In the genomic region with DNA sequence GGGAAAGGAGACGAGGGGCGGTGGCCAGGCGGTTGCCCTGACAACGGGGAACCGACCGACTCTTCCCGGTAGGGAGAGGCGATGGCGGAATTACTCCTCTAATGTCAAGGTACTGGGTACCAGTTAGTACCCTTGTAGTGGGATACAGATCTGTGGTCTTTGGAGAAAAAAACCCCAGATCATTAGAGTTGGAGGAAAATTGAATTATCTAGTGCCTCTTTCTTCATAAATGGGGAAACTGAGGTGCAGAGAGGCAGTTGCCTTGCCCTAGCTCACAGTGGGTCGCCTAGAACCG, we compare ENCODE assay signal across 8 cellular contexts. TPM values are rescaled to one million over a fixed set of nuclear protein-coding genes. Genes with fewer than 3 reads are reported as not detected.
A peak's percentile ranks its signal among the peaks of the same experiment; 100 is the strongest.
DNase-seq lines count a peak whose midpoint lies in the region; ATAC-seq lines count a peak whose summit lies in the region.

No MANE protein-coding gene starts in this region.

- H3K4me3 ChIP-seq in HUES64 (ENCODE audit: low read length), result peak overlapping the region; percentile 89
- peak overlapping the region; percentile 100 for H3K4me3 ChIP-seq in iPS-18c (ENCODE audit: insufficient read depth, low read depth, low read length)

- 1% methylated on average over 11 of the region's 11 CpGs for WGBS in HUES64
- 0 to 1% (median 1%) methylated on average over 11 of the region's 11 CpGs for WGBS in adipose tissue, 3 donors

- H3K27ac ChIP-seq in HUES64 (ENCODE audit: low read depth, low read length), result peak overlapping the region; percentile 97; the same call in 1 of the 2 replicates
- H3K27ac ChIP-seq in adipose tissue (ENCODE audit: low read depth, low read length), result peak overlapping the region; percentile 99

- peak overlapping the region; percentile 97 to 98 for H3K4me3 Mint-ChIP-seq in stimulated activated naive CD8-positive, alpha-beta T cell treated with anti-CD3 and anti-CD28 coated beads, Interleukin-15, amount 100 ng/mL, for 72 hours

- H3K27ac Mint-ChIP-seq in stimulated activated naive CD8-positive, alpha-beta T cell treated with anti-CD3 and anti-CD28 coated beads, Interleukin-15, amount 100 ng/mL, for 72 hours, result peak overlapping the region; percentile 100

- DNase-seq in stimulated activated naive CD8-positive, alpha-beta T cell treated with anti-CD3 and anti-CD28 coated beads, Interleukin-15, amount 100 ng/mL, for 72 hours, result no peak
- DNase-seq in NCI-H2227 treated with DMSO at 0.1 percent for 48 hours (lab: John Stamatoyannopoulos, UW) (no peak), NCI-H2171 (lab: John Stamatoyannopoulos, UW) (no peak)

- no peak for ATAC-seq in stimulated activated naive CD8-positive, alpha-beta T cell treated with anti-CD3 and anti-CD28 coated beads, Interleukin-15, amount 100 ng/mL, for 72 hours
- ATAC-seq in HG03442 (IDR thresholded peaks at IDR 0.05; ENCODE audit: unreplicated experiment), result no peak
- ATAC-seq in GM21526 (IDR thresholded peaks at IDR 0.05; ENCODE audit: low FRiP score, unreplicated experiment), result no peak

- peak overlapping the region; percentile 95 for H3K9ac ChIP-seq in HUES64 (ENCODE audit: low read depth, low read length)

- H3K27me3 Mint-ChIP-seq in stimulated activated naive CD8-positive, alpha-beta T cell treated with anti-CD3 and anti-CD28 coated beads, Interleukin-15, amount 100 ng/mL, for 72 hours, result no peaks in the 10 kb centered on the region

- H3K36me3 ChIP-seq in HUES64 (ENCODE audit: insufficient read depth, low read length), result no peaks in the 10 kb centered on the region

- peaks cover 22% of the 10 kb centered on the region; the same call in 1 of the 2 replicates for H3K4me1 ChIP-seq in HUES64 (ENCODE audit: insufficient read depth, low read length)

- H3K27me3 ChIP-seq in HUES64 (ENCODE audit: insufficient read depth, low read length), result no peaks in the 10 kb centered on the region

- H3K9me3 ChIP-seq in HUES64 (ENCODE audit: insufficient read depth, low read depth, low read length) (no peaks in the 10 kb centered on the region), iPS-18c (ENCODE audit: control insufficient read depth, insufficient read depth, low read length) (no peaks in the 10 kb centered on the region)

- H3K4me1 Mint-ChIP-seq in stimulated activated naive CD8-positive, alpha-beta T cell treated with anti-CD3 and anti-CD28 coated beads, Interleukin-15, amount 100 ng/mL, for 72 hours, result peaks cover 20% of the 10 kb centered on the region

- no peaks in the 10 kb centered on the region for H3K9me3 Mint-ChIP-seq in stimulated activated naive CD8-positive, alpha-beta T cell treated with anti-CD3 and anti-CD28 coated beads, Interleukin-15, amount 100 ng/mL, for 72 hours

RNA-seq across cellular contexts. Expression of gene PEF1, which starts 0.5 kb away (rescaled TPM):
- 41.1 TPM for polyA plus RNA-seq in HUES64 (2013, experiment 1 of 2)
- 39.9 TPM for polyA plus RNA-seq in HUES64 (2013, experiment 2 of 2)
- polyA plus RNA-seq in adipose tissue, result 10 to 100 TPM; 27.8 to 67.3 (median 62.0) TPM

RNA-seq across cellular contexts. Expression of gene HCRTR1, which starts 27.7 kb away (rescaled TPM):
- not detected for polyA plus RNA-seq in HUES64 (2013, experiment 1 of 2)
- 0.19 TPM for polyA plus RNA-seq in HUES64 (2013, experiment 2 of 2)
- 1 to 10 TPM in 1 of 3 donors, under 1 TPM in 2; 0.08 to 1.3 (median 0.25) TPM for polyA plus RNA-seq in adipose tissue

RNA-seq across cellular contexts. Expression of gene COL16A1, which starts 58.6 kb away (rescaled TPM):
- 4.0 TPM for polyA plus RNA-seq in HUES64 (2013, experiment 1 of 2)
- polyA plus RNA-seq in HUES64 (2013, experiment 2 of 2), result 3.9 TPM
- 10 to 100 TPM in 2 of 3 donors, 1 to 10 TPM in 1; 4.3 to 30.4 (median 19.0) TPM for polyA plus RNA-seq in adipose tissue
